In the genomic region with DNA sequence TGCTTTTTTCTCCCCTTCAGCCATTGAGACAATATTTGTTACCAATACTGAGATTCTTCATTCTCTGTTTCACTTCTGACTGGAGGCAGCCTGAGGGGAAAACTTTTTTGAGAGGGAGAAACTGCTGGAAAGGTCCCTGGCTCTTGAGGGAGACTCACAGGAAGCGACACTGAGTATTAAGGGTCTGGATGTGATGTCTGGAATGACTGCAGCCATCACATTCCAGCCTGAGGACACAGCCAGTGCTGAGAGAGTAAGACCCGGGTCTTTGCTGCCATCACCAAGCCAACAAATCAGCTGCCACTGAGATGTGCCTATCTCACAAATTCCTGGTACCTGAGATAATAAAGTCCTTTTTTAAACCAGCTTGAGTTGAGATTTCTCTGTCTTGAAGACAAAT, we compare ENCODE assay signal across 20 cellular contexts.
DNase-seq lines count a peak whose midpoint lies in the region; ATAC-seq and TF ChIP-seq lines count a peak whose summit lies in the region.
"Had no signal": no experiment of that assay in that cellular context is flagged by ENCODE, and none has a peak within 500 bp of the region (broad histone marks: within the 10 kb centered on the region; RNA-seq: fewer than 3 reads in every experiment).

No MANE protein-coding gene starts in this region.

- H4K20me1 ChIP-seq in GM23338 (replicated peaks; ENCODE audit: insufficient read depth), result no peaks in the 10 kb centered on the region
- H4K20me1 ChIP-seq: BLaER1 treated with 17β-estradiol and CSF1 and Interleukin-3, amounts not matched to agents 10 nM and 100 nM had no signal

- H3K27me3 Mint-ChIP-seq in GM23338 (ENCODE audit: insufficient read depth, low read depth, poor library complexity) (peaks cover 7% of the 10 kb centered on the region), WTC11 (ENCODE audit: low read depth) (peaks cover 4% of the 10 kb centered on the region)
- no peaks in the 10 kb centered on the region for H3K27me3 Mint-ChIP-seq in stimulated activated memory B cell treated with anti-CD40 and anti-IgM and Interleukin-4, amounts not matched to agents 10 μg/mL and 1 μg/mL and 100 μg/mL, for 72 hours
- H3K27me3 Mint-ChIP-seq in T-helper 2 cell treated with Interferon-gamma antibody and Interleukin-4, amounts not matched to agents 5 μg/mL and 100 μg/mL, for 36 hours (ENCODE audit: low read depth), result no peaks in the 10 kb centered on the region
- peaks cover 0 to 16% (median 2%) of the 10 kb centered on the region in 5 donors for H3K27me3 Mint-ChIP-seq in naive thymus-derived CD8-positive, alpha-beta T cell
- no peaks in the 10 kb centered on the region for H3K27me3 Mint-ChIP-seq in stimulated activated naive B cell treated with anti-CD40 and anti-IgM and Interleukin-4, amounts not matched to agents 10 μg/mL and 1 μg/mL and 100 μg/mL, for 72 hours
- H3K27me3 Mint-ChIP-seq: CD4-positive, alpha-beta T cell had no signal

- 0 out of 2 replicates have a peak overlapping the region, but pooled peaks have one; percentile 26 for H3K27ac ChIP-seq in GM23338 (ENCODE audit: low read depth)
- H3K27ac ChIP-seq: A549; BLaER1 treated with 17β-estradiol and CSF1 and Interleukin-3, amounts not matched to agents 10 nM and 100 nM; GM23248 had no signal

- POLR2A ChIA-PET in WTC11 (lab: Charles Lee), result no interaction called here
- POLR2A ChIA-PET in naive thymus-derived CD8-positive, alpha-beta T cell (lab: Charles Lee), result no interaction called here

- H3K4me1 Mint-ChIP-seq in GM23338 (peaks cover 36% of the 10 kb centered on the region), WTC11 (peaks cover 48% of the 10 kb centered on the region)
- H3K4me1 Mint-ChIP-seq in stimulated activated memory B cell treated with anti-CD40 and anti-IgM and Interleukin-4, amounts not matched to agents 10 μg/mL and 1 μg/mL and 100 μg/mL, for 72 hours, result no peaks in the 10 kb centered on the region
- no peaks in the 10 kb centered on the region for H3K4me1 Mint-ChIP-seq in T-helper 2 cell treated with Interferon-gamma antibody and Interleukin-4, amounts not matched to agents 5 μg/mL and 100 μg/mL, for 36 hours (ENCODE audit: low read depth)
- H3K4me1 Mint-ChIP-seq in naive thymus-derived CD8-positive, alpha-beta T cell, result peaks cover 0 to 2% (median 0%) of the 10 kb centered on the region in 4 donors
- no peaks in the 10 kb centered on the region for H3K4me1 Mint-ChIP-seq in stimulated activated naive B cell treated with anti-CD40 and anti-IgM and Interleukin-4, amounts not matched to agents 10 μg/mL and 1 μg/mL and 100 μg/mL, for 72 hours
- H3K4me1 Mint-ChIP-seq: CD14-positive monocyte had no signal

- H3K36me3 Mint-ChIP-seq in GM23338 (ENCODE audit: low read depth) (peaks cover 18% of the 10 kb centered on the region), WTC11 (peaks cover 36% of the 10 kb centered on the region)
- H3K36me3 Mint-ChIP-seq in stimulated activated memory B cell treated with anti-CD40 and anti-IgM and Interleukin-4, amounts not matched to agents 10 μg/mL and 1 μg/mL and 100 μg/mL, for 72 hours, result no peaks in the 10 kb centered on the region
- H3K36me3 Mint-ChIP-seq in T-helper 2 cell treated with Interferon-gamma antibody and Interleukin-4, amounts not matched to agents 5 μg/mL and 100 μg/mL, for 36 hours (ENCODE audit: low read depth), result no peaks in the 10 kb centered on the region
- H3K36me3 Mint-ChIP-seq in naive thymus-derived CD8-positive, alpha-beta T cell, result peaks cover 0 to 7% (median 5%) of the 10 kb centered on the region in 3 donors
- H3K36me3 Mint-ChIP-seq in stimulated activated naive B cell treated with anti-CD40 and anti-IgM and Interleukin-4, amounts not matched to agents 10 μg/mL and 1 μg/mL and 100 μg/mL, for 72 hours, result no peaks in the 10 kb centered on the region
- H3K36me3 Mint-ChIP-seq: CD14-positive monocyte had no signal

- H3K36me3 ChIP-seq in GM23338 (ENCODE audit: insufficient read depth), result peaks cover 8% of the 10 kb centered on the region; the same call in 1 of the 2 replicates
- H3K36me3 ChIP-seq: BE2C; BLaER1 treated with 17β-estradiol and CSF1 and Interleukin-3, amounts not matched to agents 10 nM and 100 nM had no signal

- H3K9me2 ChIP-seq in GM23338 (ENCODE audit: insufficient read depth), result 0 out of 2 replicates have a peak, but pooled peaks cover 9% of the 10 kb centered on the region

- peaks cover 18% of the 10 kb centered on the region; the same call in 1 of the 2 replicates for H3K4me1 ChIP-seq in GM23338 (ENCODE audit: insufficient read depth)
- H3K4me1 ChIP-seq: A549; BE2C; BLaER1 treated with 17β-estradiol and CSF1 and Interleukin-3, amounts not matched to agents 10 nM and 100 nM had no signal

- 0 out of 2 replicates have a peak overlapping the region, but pooled peaks have one; percentile 0 for H2AFZ ChIP-seq in GM23338
- H2AFZ ChIP-seq: GM23248 had no signal

- ATAC-seq in GM23338 (no peak), WTC11 (no peak; the same call in 1 of the 2 replicates)
- peak; percentile 9 for ATAC-seq in stimulated activated memory B cell treated with anti-CD40 and anti-IgM and Interleukin-4, amounts not matched to agents 10 μg/mL and 1 μg/mL and 100 μg/mL, for 72 hours
- no peak for ATAC-seq in naive thymus-derived CD8-positive, alpha-beta T cell
- no peak for ATAC-seq in stimulated activated naive B cell treated with anti-CD40 and anti-IgM and Interleukin-4, amounts not matched to agents 10 μg/mL and 1 μg/mL and 100 μg/mL, for 72 hours (replicated peaks)
- ATAC-seq: A549 had no signal

- no peak for TF ChIP-seq CTCF in GM23338 (conservative IDR thresholded peaks at IDR 0.05; ENCODE audit: low read depth in 2 of 2)
- no peak for TF ChIP-seq CTCF in WTC11 (IDR thresholded peaks at IDR 0.05)

- H3K4me3 ChIP-seq in GM23338, result no peak overlapping the region
- H3K4me3 ChIP-seq: A549; BLaER1 treated with 17β-estradiol and CSF1 and Interleukin-3, amounts not matched to agents 10 nM and 100 nM; GM23248 had no signal

- CTCF ChIA-PET in WTC11 (lab: Charles Lee), result interaction anchor here (1.3 kb wide), 1 partner anchor 48 kb away, joined by 4 read pairs; no protein-coding TSS in a partner anchor

- H3K27me3 ChIP-seq in GM23338 (ENCODE audit: insufficient read depth), result no peaks in the 10 kb centered on the region
- H3K27me3 ChIP-seq: BE2C; BLaER1 treated with 17β-estradiol and CSF1 and Interleukin-3, amounts not matched to agents 10 nM and 100 nM had no signal

- H3F3A ChIP-seq in GM23338 (replicated peaks; ENCODE audit: low read depth), result no peaks in the 10 kb centered on the region

- H3K27ac Mint-ChIP-seq in GM23338 (0 out of 2 replicates have a peak overlapping the region, but pooled peaks have one; percentile 24), WTC11 (peak overlapping the region; percentile 64)
- no peak overlapping the region for H3K27ac Mint-ChIP-seq in stimulated activated memory B cell treated with anti-CD40 and anti-IgM and Interleukin-4, amounts not matched to agents 10 μg/mL and 1 μg/mL and 100 μg/mL, for 72 hours
- H3K27ac Mint-ChIP-seq in T-helper 2 cell treated with Interferon-gamma antibody and Interleukin-4, amounts not matched to agents 5 μg/mL and 100 μg/mL, for 36 hours, result no peak overlapping the region
- no peak overlapping the region for H3K27ac Mint-ChIP-seq in naive thymus-derived CD8-positive, alpha-beta T cell
- no peak overlapping the region for H3K27ac Mint-ChIP-seq in stimulated activated naive B cell treated with anti-CD40 and anti-IgM and Interleukin-4, amounts not matched to agents 10 μg/mL and 1 μg/mL and 100 μg/mL, for 72 hours
- H3K27ac Mint-ChIP-seq: CD14-positive monocyte; CD4-positive, alpha-beta T cell had no signal

- no peak overlapping the region for H3K4me3 Mint-ChIP-seq in GM23338
- no peak overlapping the region for H3K4me3 Mint-ChIP-seq in WTC11
- no peak overlapping the region for H3K4me3 Mint-ChIP-seq in stimulated activated memory B cell treated with anti-CD40 and anti-IgM and Interleukin-4, amounts not matched to agents 10 μg/mL and 1 μg/mL and 100 μg/mL, for 72 hours
- H3K4me3 Mint-ChIP-seq in T-helper 2 cell treated with Interferon-gamma antibody and Interleukin-4, amounts not matched to agents 5 μg/mL and 100 μg/mL, for 36 hours, result no peak overlapping the region
- H3K4me3 Mint-ChIP-seq in naive thymus-derived CD8-positive, alpha-beta T cell, result no peak overlapping the region
- no peak overlapping the region for H3K4me3 Mint-ChIP-seq in stimulated activated naive B cell treated with anti-CD40 and anti-IgM and Interleukin-4, amounts not matched to agents 10 μg/mL and 1 μg/mL and 100 μg/mL, for 72 hours
- H3K4me3 Mint-ChIP-seq: CD14-positive monocyte; CD4-positive, alpha-beta T cell had no signal

- DNase-seq in GM23338 (ENCODE audit: low spot score), result no peak
- DNase-seq in WTC11 (ENCODE audit: low spot score), result no peak
- DNase-seq in T-helper 2 cell treated with Interferon-gamma antibody and Interleukin-4, amounts not matched to agents 5 μg/mL and 100 μg/mL, for 36 hours (ENCODE audit: low spot score), result no peak
- DNase-seq in naive thymus-derived CD8-positive, alpha-beta T cell, result no peak
- no peak for DNase-seq in stimulated activated naive B cell treated with anti-CD40 and anti-IgM and Interleukin-4, amounts not matched to agents 10 μg/mL and 1 μg/mL and 100 μg/mL, for 72 hours
- DNase-seq: 8988T; ACHN; AML-193; BE2C; Calu3; CD4-positive, alpha-beta T cell; COR-L47; DMS53; DMS79 treated with DMSO at 0.1 percent for 48 hours; GM23248; HCEC 1CT had no signal

- H3K4me2 ChIP-seq in GM23338, result peak overlapping the region; percentile 35; the same call in 1 of the 2 replicates
- H3K4me2 ChIP-seq: A549; BLaER1 treated with 17β-estradiol and CSF1 and Interleukin-3, amounts not matched to agents 10 nM and 100 nM had no signal

- no peaks in the 10 kb centered on the region for H3K79me2 ChIP-seq in GM23338 (replicated peaks; ENCODE audit: insufficient read depth)

- H3K9me3 Mint-ChIP-seq in GM23338 (peaks cover 34% of the 10 kb centered on the region), WTC11 (peaks cover 41% of the 10 kb centered on the region)
- peaks cover 14% of the 10 kb centered on the region for H3K9me3 Mint-ChIP-seq in stimulated activated memory B cell treated with anti-CD40 and anti-IgM and Interleukin-4, amounts not matched to agents 10 μg/mL and 1 μg/mL and 100 μg/mL, for 72 hours
- H3K9me3 Mint-ChIP-seq in T-helper 2 cell treated with Interferon-gamma antibody and Interleukin-4, amounts not matched to agents 5 μg/mL and 100 μg/mL, for 36 hours, result peaks cover 14% of the 10 kb centered on the region
- H3K9me3 Mint-ChIP-seq in naive thymus-derived CD8-positive, alpha-beta T cell, result peaks cover 0 to 21% (median 14%) of the 10 kb centered on the region in 9 donors
- H3K9me3 Mint-ChIP-seq in stimulated activated naive B cell treated with anti-CD40 and anti-IgM and Interleukin-4, amounts not matched to agents 10 μg/mL and 1 μg/mL and 100 μg/mL, for 72 hours, result peaks cover 14 to 24% of the 10 kb centered on the region in 2 donors

TF ChIP-seq in GM23338, 12 proteins besides CTCF, POLR2A, EP300 and RAD21:
- TF ChIP-seq ZNF114 (CRISPR knock-in tag; IDR thresholded peaks at IDR 0.05), result no peak

Comparison
In these comparisons a context has a peak if more than half of its experiments do, and no peak if none do; other contexts are left out.
1. H3K27ac Mint-ChIP-seq: peak in GM23338 (single experiment) and WTC11 (single experiment); none in stimulated activated memory B cell treated with anti-CD40 and anti-IgM and Interleukin-4, amounts not matched to agents 10 μg/mL and 1 μg/mL and 100 μg/mL, for 72 hours (single experiment), T-helper 2 cell treated with Interferon-gamma antibody and Interleukin-4, amounts not matched to agents 5 μg/mL and 100 μg/mL, for 36 hours (single experiment), naive thymus-derived CD8-positive, alpha-beta T cell (0 of 10) and stimulated activated naive B cell treated with anti-CD40 and anti-IgM and Interleukin-4, amounts not matched to agents 10 μg/mL and 1 μg/mL and 100 μg/mL, for 72 hours (single experiment).